ENCODE assay signal across 15 cellular contexts in the genomic region with DNA sequence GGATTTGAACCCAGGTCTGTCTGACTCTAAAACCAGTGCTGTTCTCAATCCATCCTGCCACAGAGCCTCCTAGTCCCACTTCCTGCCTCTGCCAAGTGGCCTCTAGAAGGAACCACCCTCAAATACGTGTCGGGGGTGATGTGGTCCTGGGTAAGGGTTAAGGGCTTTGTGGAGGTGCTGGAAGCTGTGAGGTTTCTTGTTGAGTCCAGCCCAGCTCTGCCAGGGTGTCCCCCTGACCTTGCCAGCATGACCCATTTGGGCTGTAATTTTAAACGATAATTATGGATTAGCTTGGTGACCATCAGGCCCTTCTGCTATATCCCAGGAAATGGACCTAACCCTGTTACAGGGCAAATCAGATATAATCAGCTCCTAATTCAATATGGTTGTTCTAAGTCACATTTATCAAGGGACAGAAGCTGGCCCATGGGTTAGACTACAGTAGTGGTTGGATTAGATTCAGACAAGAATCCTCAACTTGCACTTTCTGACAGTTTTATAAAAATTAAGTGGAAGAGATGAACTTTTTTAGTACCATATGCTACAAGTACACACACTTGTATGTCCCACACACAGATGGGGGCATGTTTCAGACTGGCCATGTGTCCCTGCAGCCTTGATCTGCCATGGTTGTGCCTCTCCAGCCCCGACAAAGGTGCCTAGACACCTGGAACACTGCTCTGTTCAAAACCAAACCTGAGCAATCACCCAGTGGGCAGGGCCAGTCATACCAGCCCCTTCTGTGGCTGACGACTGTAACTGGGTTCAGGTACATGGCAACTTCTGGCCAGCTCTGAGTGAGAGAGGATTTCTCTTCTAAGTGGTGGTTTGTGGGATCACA. TPM values are rescaled to one million over a fixed set of nuclear protein-coding genes. Genes with fewer than 3 reads are reported as not detected.
"Had no signal": no experiment of that assay in that cellular context is flagged by ENCODE, and none has a peak within 500 bp of the region (broad histone marks: within the 10 kb centered on the region; RNA-seq: fewer than 3 reads in every experiment).

No MANE protein-coding gene starts in this region.

- H3K27ac ChIP-seq: gastroesophageal sphincter, left ventricle myocardium inferior, psoas muscle, right lobe of liver, tibial artery, vagina had no signal

- DNase-seq: activated CD4-positive, CD25-positive, alpha-beta regulatory T cell; anterior cingulate cortex; cerebellar nuclear complex; dermis blood vessel endothelial cell; left ventricle myocardium inferior; occipital lobe; psoas muscle; stimulated activated CD4-positive, alpha-beta T cell treated with anti-CD3 and anti-CD28 coated beads, Interleukin-2, amount 100 ng/mL, for 48 hours; tibial artery had no signal

- H3K27me3 Mint-ChIP-seq: activated naive CD8-positive, alpha-beta T cell had no signal

- H3K9me3 ChIP-seq: gastroesophageal sphincter, left ventricle myocardium inferior, psoas muscle, right lobe of liver, tibial artery, vagina had no signal

- H3K4me1 ChIP-seq: gastroesophageal sphincter, left ventricle myocardium inferior, psoas muscle, tibial artery, vagina had no signal

- H3K9me3 Mint-ChIP-seq: nephron had no signal

- H3K4me3 ChIP-seq: gastroesophageal sphincter, left ventricle myocardium inferior, psoas muscle, right lobe of liver, tibial artery, vagina had no signal

- ATAC-seq: gastroesophageal sphincter, psoas muscle, right lobe of liver had no signal

- H3K36me3 Mint-ChIP-seq: activated naive CD8-positive, alpha-beta T cell had no signal

- H3K4me3 Mint-ChIP-seq: activated naive CD8-positive, alpha-beta T cell; nephron had no signal

- H3K27ac Mint-ChIP-seq: activated naive CD8-positive, alpha-beta T cell; nephron had no signal

- H3K36me3 ChIP-seq: gastroesophageal sphincter, left ventricle myocardium inferior, right lobe of liver, tibial artery, vagina had no signal

- H3K27me3 ChIP-seq: right lobe of liver, vagina had no signal

RNA-seq across cellular contexts. Expression of gene SMPD3, which starts 48.0 kb away (rescaled TPM):
- total RNA-seq: epithelial cell of proximal tubule had no signal
